Comparison of ENCODE assay signal across 10 cellular contexts in genomic region chr11:128903248-128904041, GRCh38. TPM values are rescaled to one million over a fixed set of nuclear protein-coding genes. Genes with fewer than 3 reads are reported as not detected.
DNase-seq lines count a peak whose midpoint lies in the region; TF ChIP-seq lines count a peak whose summit lies in the region.
"Had no signal": no experiment of that assay in that cellular context is flagged by ENCODE, and none has a peak within 500 bp of the region (broad histone marks: within the 10 kb centered on the region; RNA-seq: fewer than 3 reads in every experiment).

No MANE protein-coding gene starts in this region.

- TF ChIP-seq POLR2A in transverse colon (IDR thresholded peaks at IDR 0.05), result no peak

- H4K20me1 ChIP-seq in SK-N-SH (ENCODE audit: insufficient read depth), result no peaks in the 10 kb centered on the region

- in situ Hi-C loops in transverse colon (cut with MboI; ENCODE audit: low pct_ligation_motif_present in 1 of 4, low pct_unique_long_range_greater_than_20kb in 1 of 4, low sequenced_read_pairs in 3 of 4), result no loop called here

- no peak overlapping the region for H3K4me2 ChIP-seq in SK-N-SH

- CTCF ChIA-PET in SK-N-SH (lab: Yijun Ruan, JAX), result interaction anchor here (1.5 to 13.6 kb wide), 3 partner anchors 14 to 53 kb away, joined by 4 to 201 read pairs (median 89); partner anchors contain the start of gene KCNJ5

- H3K9me3 ChIP-seq in transverse colon (no peaks in the 10 kb centered on the region), SK-N-SH (no peaks in the 10 kb centered on the region)

- no peak for TF ChIP-seq RAD21 in SK-N-SH (IDR thresholded peaks at IDR 0.05; ENCODE audit: low read length)

- intact Hi-C loops in transverse colon (cut with DNase I; ENCODE audit: low total_unique reads), result no loop called here

- WGBS in transverse colon (ENCODE audit: low coverage in 1 of 2), 2 donors, result 58 to 79% methylated on average over 2 to 17 of the region's 17 CpGs
- WGBS in SK-N-SH (ENCODE audit: low lambda C conversion rate), result 77% methylated on average over 17 of the region's 17 CpGs

- POLR2A ChIA-PET in SK-N-SH (lab: Yijun Ruan, JAX), result no interaction called here

- H3K9me3 Mint-ChIP-seq in brain, result peaks cover 0 to 9% (median 4%) of the 10 kb centered on the region in 5 experiments

- H3K27me3 Mint-ChIP-seq in brain, result peaks cover 45% of the 10 kb centered on the region

- no peak overlapping the region for H3K9ac ChIP-seq in SK-N-SH

- no peak for TF ChIP-seq CTCF in brain (conservative IDR thresholded peaks at IDR 0.05)
- no peak for TF ChIP-seq CTCF in transverse colon (IDR thresholded peaks at IDR 0.05)
- no peak for TF ChIP-seq CTCF in SK-N-SH (IDR thresholded peaks at IDR 0.05)

- peak overlapping the region in 3 of 5 experiments; percentile 68 to 76 (median 72) for H3K4me3 Mint-ChIP-seq in brain

- H3F3A ChIP-seq in SK-N-SH (replicated peaks; ENCODE audit: insufficient read depth), result peaks cover 5% of the 10 kb centered on the region

- H3K27ac Mint-ChIP-seq in brain, result peak overlapping the region in 3 of 5 experiments; percentile 12 to 80 (median 39)

- H2AFZ ChIP-seq in SK-N-SH (ENCODE audit: low read depth), result no peak overlapping the region

- H3K36me3 ChIP-seq in transverse colon, result no peaks in the 10 kb centered on the region
- H3K36me3 ChIP-seq in SK-N-SH (replicated peaks in 1 of 2; ENCODE audit: control insufficient read depth in 1 of 2, insufficient read depth in 2 of 2, low read length in 1 of 2), result no peaks in the 10 kb centered on the region
- H3K36me3 ChIP-seq: cardiac muscle cell had no signal

- H3K9me2 ChIP-seq in SK-N-SH, result no peaks in the 10 kb centered on the region

- H3K4me1 ChIP-seq in transverse colon (peaks cover 3 to 21% (median 16%) of the 10 kb centered on the region in 4 donors), SK-N-SH (ENCODE audit: control insufficient read depth in 1 of 2, insufficient read depth in 2 of 2, low read depth in 1 of 2, low read length in 1 of 2) (peaks cover 15 to 16% of the 10 kb centered on the region in 2 experiments; a peak in 3 of 4 replicates)

- H3K36me3 Mint-ChIP-seq in brain, result no peaks in the 10 kb centered on the region

- H3K27ac ChIP-seq in transverse colon (no peak overlapping the region), SK-N-SH (ENCODE audit: low read depth in 2 of 2, low read length in 1 of 2) (peak overlapping the region in 1 of 2 experiments; percentile 12; a peak in 1 of 4 replicates)
- H3K27ac ChIP-seq: cardiac muscle cell had no signal

- no peaks in the 10 kb centered on the region for H3K79me2 ChIP-seq in SK-N-SH (ENCODE audit: insufficient read depth)

- peaks cover 5% of the 10 kb centered on the region for H3K27me3 ChIP-seq in transverse colon
- no peaks in the 10 kb centered on the region for H3K27me3 ChIP-seq in SK-N-SH (ENCODE audit: insufficient read depth)

- H3K4me3 ChIP-seq in transverse colon (no peak overlapping the region), SK-N-SH (ENCODE audit: low read depth in 2 of 2, low read length in 1 of 2) (no peak overlapping the region)
- H3K4me3 ChIP-seq: cardiac muscle cell had no signal

- H3K4me1 Mint-ChIP-seq in brain, result peaks cover 56% of the 10 kb centered on the region

- TF ChIP-seq EP300 in transverse colon (IDR thresholded peaks at IDR 0.05; ENCODE audit: low read depth), result no peak
- TF ChIP-seq EP300 in SK-N-SH (IDR thresholded peaks at IDR 0.05; ENCODE audit: borderline replicate concordance in 1 of 2, low read depth in 1 of 2, low read length in 1 of 2), result no peak

- peak; percentile 65 for DNase-seq in HT1080 (ENCODE audit: low read depth)
- DNase-seq in left kidney (ENCODE audit: low read depth, low spot score), result peak; percentile 73
- DNase-seq in transverse colon, result peak; percentile 30
- no peak for DNase-seq in SK-N-SH
- no peak for DNase-seq in NCI-H2081 treated with DMSO at 0.1 percent for 48 hours (lab: John Stamatoyannopoulos, UW)
- DNase-seq in NCI-H128 (lab: John Stamatoyannopoulos, UW; ENCODE audit: unreplicated experiment), result no peak
- DNase-seq: stimulated activated CD4-positive, alpha-beta T cell treated with anti-CD3 and anti-CD28 coated beads, Interleukin-15, amount 100 ng/mL, for 24 hours had no signal

TF ChIP-seq in SK-N-SH, 30 proteins besides CTCF, POLR2A, EP300 and RAD21:
- TF ChIP-seq, protein P1, sequence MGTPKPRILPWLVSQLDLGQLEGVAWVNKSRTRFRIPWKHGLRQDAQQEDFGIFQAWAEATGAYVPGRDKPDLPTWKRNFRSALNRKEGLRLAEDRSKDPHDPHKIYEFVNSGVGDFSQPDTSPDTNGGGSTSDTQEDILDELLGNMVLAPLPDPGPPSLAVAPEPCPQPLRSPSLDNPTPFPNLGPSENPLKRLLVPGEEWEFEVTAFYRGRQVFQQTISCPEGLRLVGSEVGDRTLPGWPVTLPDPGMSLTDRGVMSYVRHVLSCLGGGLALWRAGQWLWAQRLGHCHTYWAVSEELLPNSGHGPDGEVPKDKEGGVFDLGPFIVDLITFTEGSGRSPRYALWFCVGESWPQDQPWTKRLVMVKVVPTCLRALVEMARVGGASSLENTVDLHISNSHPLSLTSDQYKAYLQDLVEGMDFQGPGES (IDR thresholded peaks at IDR 0.05; ENCODE audit: low read depth, low read length), result no peak
- TF ChIP-seq CHD2 (IDR thresholded peaks at IDR 0.05; ENCODE audit: low read length, partially characterized antibody), result no peak

RNA-seq across cellular contexts. Expression of gene KCNJ5, which starts 12.3 kb away (rescaled TPM):
- total RNA-seq in HT1080 (2014; rRNA removed; shearing (Covaris generic)), result not detected in 2 replicates
- polyA plus RNA-seq in HT1080 (2015; cell fraction: cytosol; rRNA removed), result not detected in 2 replicates
- not detected in 2 replicates for polyA plus RNA-seq in HT1080 (2015; cell fraction: nucleus; rRNA removed)
- polyA plus RNA-seq in brain (ENCODE audit: insufficient read depth, low read depth, low replicate concordance), result 1.3 TPM
- 10 to 100 TPM in 2 of 4 donors, under 1 TPM in 2; 0.14 to 17.1 (median 7.4) TPM for total RNA-seq in transverse colon
- polyA plus RNA-seq in SK-N-SH (2012; rRNA removed), result 0.03 TPM in 1 of 2 replicates, not detected in the other
- polyA plus RNA-seq in SK-N-SH (2012; cell fraction: cytosol; rRNA removed), result not detected in 2 replicates
- polyA plus RNA-seq in SK-N-SH (2012; cell fraction: nucleus; rRNA removed), result 0.01 TPM in 1 of 2 replicates, not detected in the other

RNA-seq across cellular contexts. Expression of gene KCNJ1, which starts 36.3 kb away (rescaled TPM):
- not detected in 2 replicates for total RNA-seq in HT1080 (2014; rRNA removed; shearing (Covaris generic))
- polyA plus RNA-seq in HT1080 (2015; cell fraction: cytosol; rRNA removed), result not detected in 2 replicates
- polyA plus RNA-seq in HT1080 (2015; cell fraction: nucleus; rRNA removed), result not detected in 2 replicates
- not detected for polyA plus RNA-seq in brain (ENCODE audit: insufficient read depth, low read depth, low replicate concordance)
- not detected for total RNA-seq in transverse colon
- polyA plus RNA-seq in SK-N-SH (2012; rRNA removed), result 0.03 TPM in 1 of 2 replicates, not detected in the other
- under 0.01 and 0.01 TPM in 2 replicates for polyA plus RNA-seq in SK-N-SH (2012; cell fraction: cytosol; rRNA removed)
- 0.21 TPM in 1 of 2 replicates, not detected in the other for polyA plus RNA-seq in SK-N-SH (2012; cell fraction: nucleus; rRNA removed)
- total RNA-seq: cardiac muscle cell, urinary bladder had no signal
- polyA plus RNA-seq: cardiac muscle cell had no signal

RNA-seq across cellular contexts. Expression of gene TP53AIP1, which starts 39.2 kb away (rescaled TPM):
- not detected in 2 replicates for total RNA-seq in HT1080 (2014; rRNA removed; shearing (Covaris generic))
- not detected in 2 replicates for polyA plus RNA-seq in HT1080 (2015; cell fraction: cytosol; rRNA removed)
- not detected in 2 replicates for polyA plus RNA-seq in HT1080 (2015; cell fraction: nucleus; rRNA removed)
- 0.44 TPM for polyA plus RNA-seq in brain (ENCODE audit: insufficient read depth, low read depth, low replicate concordance)
- total RNA-seq in transverse colon, result under 1 TPM in 3 of 4 donors, not detected in 1; 0.20 to 0.48 (median 0.41) TPM
- polyA plus RNA-seq in SK-N-SH (2012; rRNA removed), result 0.05 TPM in 2 replicates
- 0.01 TPM in 1 of 2 replicates, not detected in the other for polyA plus RNA-seq in SK-N-SH (2012; cell fraction: cytosol; rRNA removed)
- polyA plus RNA-seq in SK-N-SH (2012; cell fraction: nucleus; rRNA removed), result 0.15 and 0.30 TPM in 2 replicates
- total RNA-seq: cardiac muscle cell had no signal
- polyA plus RNA-seq: urinary bladder had no signal

Comparison
In these comparisons a context has a peak if more than half of its experiments do, and no peak if none do; other contexts are left out.
1. DNase-seq: peak in HT1080 (single experiment), left kidney (single experiment) and transverse colon (single experiment); none in SK-N-SH (single experiment), NCI-H2081 treated with DMSO at 0.1 percent for 48 hours (single experiment) and NCI-H128 (single experiment).